In the genomic region with DNA sequence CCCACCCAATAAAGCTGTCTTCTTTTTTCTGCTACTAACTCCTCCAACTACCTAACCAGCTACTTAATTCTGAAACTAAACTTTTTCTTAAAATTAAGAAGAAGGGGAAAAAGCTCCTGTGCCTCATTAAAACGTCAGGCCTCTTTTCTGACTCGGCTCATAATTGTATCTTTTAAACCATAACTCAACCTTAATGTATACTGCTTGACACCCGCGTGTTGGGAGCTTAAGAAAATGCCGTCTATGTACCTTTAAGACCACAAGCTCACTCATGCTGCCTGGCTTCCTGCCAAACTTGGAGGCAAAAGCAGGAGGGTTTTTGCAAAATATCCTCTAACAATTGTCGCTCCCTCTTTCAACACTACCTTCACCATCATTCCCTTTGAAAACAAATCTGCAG, we compare ENCODE assay signal across 1 cellular context.
A peak's percentile ranks its signal among the peaks of the same experiment; 100 is the strongest.
TF ChIP-seq lines count a peak whose summit lies in the region.

No MANE protein-coding gene starts in this region.

TF ChIP-seq in HEK293, 187 proteins besides CTCF, POLR2A, EP300 and RAD21 (continued from another document):
- TF ChIP-seq ZNF692 (tag by site-specific recombination; IDR thresholded peaks at IDR 0.05) (no peak), SP7 (tag by site-specific recombination; IDR thresholded peaks at IDR 0.05) (peak; percentile 77), ZBTB8A (tag by site-specific recombination; IDR thresholded peaks at IDR 0.05) (no peak), SETDB1 (IDR thresholded peaks at IDR 0.05; ENCODE audit: insufficient read length, low read length) (no peak)
- TF ChIP-seq, protein P1, sequence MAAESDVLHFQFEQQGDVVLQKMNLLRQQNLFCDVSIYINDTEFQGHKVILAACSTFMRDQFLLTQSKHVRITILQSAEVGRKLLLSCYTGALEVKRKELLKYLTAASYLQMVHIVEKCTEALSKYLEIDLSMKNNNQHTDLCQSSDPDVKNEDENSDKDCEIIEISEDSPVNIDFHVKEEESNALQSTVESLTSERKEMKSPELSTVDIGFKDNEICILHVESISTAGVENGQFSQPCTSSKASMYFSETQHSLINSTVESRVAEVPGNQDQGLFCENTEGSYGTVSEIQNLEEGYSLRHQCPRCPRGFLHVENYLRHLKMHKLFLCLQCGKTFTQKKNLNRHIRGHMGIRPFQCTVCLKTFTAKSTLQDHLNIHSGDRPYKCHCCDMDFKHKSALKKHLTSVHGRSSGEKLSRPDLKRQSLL (tag by site-specific recombination; IDR thresholded peaks at IDR 0.05): no peak
